24 cellular contexts compared by ENCODE assay signal in the genomic region with DNA sequence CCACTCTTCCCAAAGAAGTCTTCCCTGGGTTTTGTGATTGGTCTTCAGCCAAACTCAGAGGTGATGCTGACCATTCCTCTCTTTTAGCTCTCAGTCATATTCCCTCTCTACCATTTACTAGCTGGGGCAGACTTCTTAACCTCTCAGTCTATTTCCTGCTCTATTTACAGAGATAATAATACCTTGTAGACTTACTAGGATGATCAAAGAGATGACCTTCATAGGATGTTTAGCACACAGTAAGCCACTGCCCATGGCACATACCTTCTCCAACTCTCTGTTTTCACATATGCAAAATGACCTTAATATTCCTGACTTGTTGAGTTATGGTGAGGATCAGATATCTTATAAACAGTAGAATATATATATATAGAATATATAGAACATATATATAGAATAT.
DNase-seq lines count a peak whose midpoint lies in the region; ATAC-seq and TF ChIP-seq lines count a peak whose summit lies in the region.
"Had no signal": no experiment of that assay in that cellular context is flagged by ENCODE, and none has a peak within 500 bp of the region (broad histone marks: within the 10 kb centered on the region; RNA-seq: fewer than 3 reads in every experiment).

No MANE protein-coding gene starts in this region.

- H4K8ac ChIP-seq in mesendoderm (ENCODE audit: low read depth, low read length): no peak overlapping the region

- no peak overlapping the region for H3K4me2 ChIP-seq in mesendoderm (ENCODE audit: low read length)
- no peak overlapping the region for H3K4me2 ChIP-seq in osteoblast (ENCODE audit: insufficient read depth, low read length)
- H3K4me2 ChIP-seq: BLaER1 had no signal

- H3K4me3 ChIP-seq in mesendoderm (ENCODE audit: low read length): no peak overlapping the region
- no peak overlapping the region for H3K4me3 ChIP-seq in osteoblast (ENCODE audit: insufficient read depth, low read length)
- H3K4me3 ChIP-seq: BLaER1, GM12878 had no signal

- no peak overlapping the region for H4K5ac ChIP-seq in mesendoderm (ENCODE audit: low read length)

- DNase-seq in mesendoderm (no peak), osteoblast (ENCODE audit: insufficient read length, low spot score, missing footprints) (peak; percentile 41), type B pancreatic cell (ENCODE audit: extremely low spot score, unreplicated experiment) (no peak), GM20000 (ENCODE audit: low spot score) (no peak)
- no peak for DNase-seq in activated naive CD4-positive, alpha-beta T cell treated with anti-CD3 and anti-CD28 coated beads, Interleukin-2, amount 50 U/mL, for 72 hours (ENCODE audit: low spot score in 2 of 2)
- DNase-seq: 8988T; ACHN; BE2C; C1 segment of cervical spinal cord; CD4-positive, alpha-beta memory T cell; CD4-positive, CD25-positive, alpha-beta regulatory T cell; CD8-positive, alpha-beta memory T cell; COR-L47; DMS 273 treated with DMSO at 0.1 percent for 48 hours; DMS153; DMS53; DMS79; DND-41; EL; GDM1 had no signal

- no peak overlapping the region for H2BK5ac ChIP-seq in mesendoderm (ENCODE audit: low read length)

- H3K23ac ChIP-seq in mesendoderm (ENCODE audit: low read length): no peak overlapping the region

- H3K9me3 Mint-ChIP-seq in activated T-helper 17 cell treated with anti-CD3 and anti-CD28 coated beads, Interleukin-2, amount 50 U/mL, for 72 hours: no peaks in the 10 kb centered on the region
- H3K9me3 Mint-ChIP-seq in type B pancreatic cell: no peaks in the 10 kb centered on the region
- H3K9me3 Mint-ChIP-seq in activated naive CD4-positive, alpha-beta T cell treated with anti-CD3 and anti-CD28 coated beads, Interleukin-2, amount 50 U/mL, for 72 hours: no peaks in the 10 kb centered on the region
- H3K9me3 Mint-ChIP-seq: CD14-positive monocyte; CD4-positive, alpha-beta memory T cell; CD4-positive, CD25-positive, alpha-beta regulatory T cell; CD8-positive, alpha-beta memory T cell had no signal

- no peaks in the 10 kb centered on the region for H3K9me3 ChIP-seq in osteoblast (ENCODE audit: low read depth, low read length)
- H3K9me3 ChIP-seq: BE2C, BLaER1 had no signal

- H2BK120ac ChIP-seq in mesendoderm (ENCODE audit: low read depth, low read length): no peak overlapping the region

- H3K4me1 Mint-ChIP-seq in activated T-helper 17 cell treated with anti-CD3 and anti-CD28 coated beads, Interleukin-2, amount 50 U/mL, for 72 hours: peaks cover 5% of the 10 kb centered on the region
- no peaks in the 10 kb centered on the region for H3K4me1 Mint-ChIP-seq in type B pancreatic cell (ENCODE audit: unreplicated experiment)
- H3K4me1 Mint-ChIP-seq: CD14-positive monocyte; CD4-positive, alpha-beta memory T cell; CD4-positive, CD25-positive, alpha-beta regulatory T cell; CD8-positive, alpha-beta memory T cell had no signal

- no peak overlapping the region for H2AFZ ChIP-seq in osteoblast (ENCODE audit: low read length)

- no peak overlapping the region for H3K4ac ChIP-seq in mesendoderm (ENCODE audit: low read depth, low read length)

- peaks cover 51% of the 10 kb centered on the region for H3K36me3 Mint-ChIP-seq in activated T-helper 17 cell treated with anti-CD3 and anti-CD28 coated beads, Interleukin-2, amount 50 U/mL, for 72 hours (ENCODE audit: low read depth)
- peaks cover 14% of the 10 kb centered on the region for H3K36me3 Mint-ChIP-seq in type B pancreatic cell
- H3K36me3 Mint-ChIP-seq in activated naive CD4-positive, alpha-beta T cell treated with anti-CD3 and anti-CD28 coated beads, Interleukin-2, amount 50 U/mL, for 72 hours: peaks cover 0 to 5% of the 10 kb centered on the region in 2 donors
- H3K36me3 Mint-ChIP-seq: CD14-positive monocyte had no signal

- H3K27me3 ChIP-seq in mesendoderm (ENCODE audit: insufficient read depth, low read length, poor library complexity) (no peaks in the 10 kb centered on the region), osteoblast (ENCODE audit: insufficient read depth, low read length) (no peaks in the 10 kb centered on the region)
- H3K27me3 ChIP-seq: BE2C, BLaER1 had no signal

- no peak overlapping the region for H3K18ac ChIP-seq in mesendoderm (ENCODE audit: low read length)

- H3K36me3 ChIP-seq in mesendoderm (ENCODE audit: control insufficient read depth, insufficient read depth, low read length) (no peaks in the 10 kb centered on the region), osteoblast (ENCODE audit: insufficient read depth, low read length) (no peaks in the 10 kb centered on the region)
- H3K36me3 ChIP-seq: BE2C, BLaER1 had no signal

- H3K4me3 Mint-ChIP-seq in activated T-helper 17 cell treated with anti-CD3 and anti-CD28 coated beads, Interleukin-2, amount 50 U/mL, for 72 hours: no peak overlapping the region
- H3K4me3 Mint-ChIP-seq in type B pancreatic cell: no peak overlapping the region
- H3K4me3 Mint-ChIP-seq: CD14-positive monocyte; CD4-positive, alpha-beta memory T cell; CD4-positive, CD25-positive, alpha-beta regulatory T cell; CD8-positive, alpha-beta memory T cell had no signal

- ATAC-seq in activated T-helper 17 cell treated with anti-CD3 and anti-CD28 coated beads, Interleukin-2, amount 50 U/mL, for 72 hours (replicated peaks): no peak
- ATAC-seq in activated naive CD4-positive, alpha-beta T cell treated with anti-CD3 and anti-CD28 coated beads, Interleukin-2, amount 50 U/mL, for 72 hours: no peak
- ATAC-seq: GM12878 had no signal

- no peaks in the 10 kb centered on the region for H4K20me1 ChIP-seq in osteoblast (ENCODE audit: insufficient read depth, low read length)
- H4K20me1 ChIP-seq: BLaER1 had no signal

- TF ChIP-seq CTCF in osteoblast (IDR thresholded peaks at IDR 0.05; ENCODE audit: extremely low read depth, low read depth, low read length) (no peak), type B pancreatic cell (conservative IDR thresholded peaks at IDR 0.05) (no peak), GM20000 (IDR thresholded peaks at IDR 0.05; ENCODE audit: extremely low read depth, missing control alignments) (no peak)

- H3K4me1 ChIP-seq in mesendoderm (ENCODE audit: control insufficient read depth, low read depth, low read length): peaks cover 4% of the 10 kb centered on the region
- no peaks in the 10 kb centered on the region for H3K4me1 ChIP-seq in osteoblast (ENCODE audit: insufficient read depth, low read length)
- H3K4me1 ChIP-seq: BE2C, BLaER1 had no signal

- H3K79me1 ChIP-seq in mesendoderm (ENCODE audit: low read length): no peaks in the 10 kb centered on the region

- no peak overlapping the region for H3K9ac ChIP-seq in mesendoderm (ENCODE audit: low read length)
- H3K9ac ChIP-seq: BLaER1 had no signal

- H3K27ac ChIP-seq in mesendoderm (ENCODE audit: low read depth, low read length) (peak overlapping the region; percentile 27), osteoblast (ENCODE audit: low read depth, low read length) (no peak overlapping the region)
- H3K27ac ChIP-seq: BLaER1 had no signal

- no peak overlapping the region for H2AK5ac ChIP-seq in mesendoderm (ENCODE audit: low read length)

- no peak overlapping the region for H3K56ac ChIP-seq in mesendoderm (ENCODE audit: low read length)

- H3K27me3 Mint-ChIP-seq in activated T-helper 17 cell treated with anti-CD3 and anti-CD28 coated beads, Interleukin-2, amount 50 U/mL, for 72 hours: no peaks in the 10 kb centered on the region
- H3K27me3 Mint-ChIP-seq in type B pancreatic cell: no peaks in the 10 kb centered on the region
- H3K27me3 Mint-ChIP-seq: CD4-positive, alpha-beta memory T cell; CD4-positive, CD25-positive, alpha-beta regulatory T cell; CD8-positive, alpha-beta memory T cell had no signal

- peak overlapping the region; percentile 16 for H3K27ac Mint-ChIP-seq in activated T-helper 17 cell treated with anti-CD3 and anti-CD28 coated beads, Interleukin-2, amount 50 U/mL, for 72 hours
- no peak overlapping the region for H3K27ac Mint-ChIP-seq in type B pancreatic cell
- no peak overlapping the region for H3K27ac Mint-ChIP-seq in activated naive CD4-positive, alpha-beta T cell treated with anti-CD3 and anti-CD28 coated beads, Interleukin-2, amount 50 U/mL, for 72 hours
- H3K27ac Mint-ChIP-seq: CD4-positive, alpha-beta memory T cell; CD4-positive, CD25-positive, alpha-beta regulatory T cell; CD8-positive, alpha-beta memory T cell had no signal

- H3K79me2 ChIP-seq in mesendoderm (ENCODE audit: control insufficient read depth, insufficient read depth, low read length) (no peaks in the 10 kb centered on the region), osteoblast (ENCODE audit: insufficient read depth, low read length) (no peaks in the 10 kb centered on the region)

- no peak overlapping the region for H2BK15ac ChIP-seq in mesendoderm (replicated peaks; ENCODE audit: low read depth)
